ENCODE assay signal across 33 cellular contexts in the genomic region with DNA sequence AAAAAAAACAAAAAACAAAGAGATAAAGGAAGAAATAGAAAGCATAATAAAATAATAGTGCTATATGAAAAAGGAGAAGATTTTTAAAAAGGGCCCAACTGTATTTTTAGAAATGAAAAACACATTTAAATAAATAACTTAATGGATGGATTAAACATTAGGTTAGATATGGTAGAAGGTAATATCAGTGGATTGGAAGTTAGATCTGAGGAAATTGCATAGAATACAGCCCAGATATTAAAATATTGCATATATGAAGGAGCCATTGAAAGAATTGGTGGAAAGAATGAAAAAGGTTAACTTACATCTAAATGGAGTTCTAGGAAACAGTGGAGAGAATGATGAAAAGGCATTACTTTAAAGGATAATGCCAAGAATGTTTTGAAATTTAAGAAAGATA. TPM values are rescaled to one million over a fixed set of nuclear protein-coding genes. Genes with fewer than 3 reads are reported as not detected.
"Had no signal": no experiment of that assay in that cellular context is flagged by ENCODE, and none has a peak within 500 bp of the region (broad histone marks: within the 10 kb centered on the region; RNA-seq: fewer than 3 reads in every experiment).

No MANE protein-coding gene starts in this region.

- H3K27me3 ChIP-seq: adrenal gland, cardiac muscle cell had no signal

- H3K27ac ChIP-seq: adrenal gland, cardiac muscle cell, VCaP had no signal

- H3K4me3 ChIP-seq: adrenal gland, cardiac muscle cell had no signal

- H3K36me3 ChIP-seq: adrenal gland, cardiac muscle cell had no signal

- DNase-seq: activated B cell treated with CpG ODN at 0.5 μM for 24 hours; activated CD4-positive, alpha-beta memory T cell treated with anti-CD3 and anti-CD28 coated beads for 36 hours; activated CD4-positive, alpha-beta T cell treated with anti-CD3 and anti-CD28 coated beads for 4 hours; activated CD4-positive, alpha-beta T cell treated with anti-CD3 and anti-CD28 coated beads, Interleukin-2, amount 10 ng/mL, durations not matched to agents 24 days and 14 days; activated CD4-positive, alpha-beta T cell treated with anti-CD3 and anti-CD28 coated beads, Interleukin-2, amount 50 U/mL, for 1 hour; activated CD4-positive, alpha-beta T cell treated with anti-CD3 and anti-CD28 coated beads, Interleukin-2, amount 50 U/mL, for 4 hours; activated CD4-positive, CD25-positive, alpha-beta regulatory T cell treated with anti-CD3 and anti-CD28 coated beads, Interleukin-2, amount 50 U/mL, for 72 hours; activated CD8-positive, alpha-beta memory T cell treated with anti-CD3 and anti-CD28 coated beads, Interleukin-2, amount 50 U/mL, for 4 hours; activated CD8-positive, alpha-beta T cell treated with anti-CD3 and anti-CD28 coated beads for 36 hours; activated effector memory CD4-positive, alpha-beta T cell treated with anti-CD3 and anti-CD28 coated beads, Interleukin-2, amount 50 U/mL, for 16 hours; activated gamma-delta T cell treated with Interleukin-2 at 50 U/mL for 16 hours; activated naive CD4-positive, alpha-beta T cell; activated naive CD4-positive, alpha-beta T cell treated with anti-CD3 and anti-CD28 coated beads for 36 hours; activated naive CD4-positive, alpha-beta T cell treated with anti-CD3 and anti-CD28 coated beads, Interleukin-2, amount 50 U/mL, for 16 hours; activated naive CD8-positive, alpha-beta T cell treated with anti-CD3 and anti-CD28 coated beads for 36 hours; activated T-cell treated with anti-CD3 and anti-CD28 coated beads for 4 hours; activated T-cell treated with anti-CD3 and anti-CD28 coated beads, Interleukin-2, amount 50 U/mL, for 1 hour; activated T-cell treated with anti-CD3 and anti-CD28 coated beads, Interleukin-2, amount 50 U/mL, for 4 hours; activated T-cell treated with anti-CD3 and anti-CD28 coated beads, Interleukin-2, amount 50 U/mL, for 72 hours; adrenal gland; amniotic stem cell; aorta; caudate nucleus; SW 1271; T-helper 1 cell; T-helper 2 cell; T-helper 9 cell had no signal

- FAIRE-seq: bronchial epithelial cell, TTC549 had no signal

- H3K9me3 ChIP-seq: adrenal gland had no signal

- ATAC-seq: activated CD8-positive, alpha-beta T cell treated with anti-CD3 and anti-CD28 coated beads for 36 hours; activated naive CD4-positive, alpha-beta T cell treated with anti-CD3 and anti-CD28 coated beads, Interleukin-2, amount 50 U/mL, for 72 hours; activated T-cell treated with anti-CD3 and anti-CD28 coated beads, Interleukin-2, amount 50 U/mL, for 4 hours; activated T-cell treated with anti-CD3 and anti-CD28 coated beads, Interleukin-2, amount 50 U/mL, for 72 hours; activated T-helper 17 cell treated with anti-CD3 and anti-CD28 coated beads, Interleukin-2, amount 50 U/mL, for 72 hours had no signal

- H3K4me1 ChIP-seq: adrenal gland had no signal

RNA-seq across cellular contexts. Expression of a gene that starts 27.8 kb away (rescaled TPM):
- total RNA-seq: bronchial epithelial cell had no signal
